In genomic region chr16:54873716-54874373, GRCh38 we compare ENCODE assay signal across 3 cellular contexts. TPM values are rescaled to one million over a fixed set of nuclear protein-coding genes. Genes with fewer than 3 reads are reported as not detected.
"Had no signal": no experiment of that assay in that cellular context is flagged by ENCODE, and none has a peak within 500 bp of the region (broad histone marks: within the 10 kb centered on the region; RNA-seq: fewer than 3 reads in every experiment).

No MANE protein-coding gene starts in this region.

RNA-seq across cellular contexts. Expression of gene IRX5, which starts 56.8 kb away (rescaled TPM):
- total RNA-seq: activated CD8-positive, alpha-beta memory T cell treated with anti-CD3 and anti-CD28 coated beads, Interleukin-2, amount 10 ng/mL, durations not matched to agents 7 days and 5 days; PC-9; T-cell had no signal
